Comparison of ENCODE assay signal across 6 cellular contexts in genomic region chr7:12007591-12007990, GRCh38.
"Had no signal": no experiment of that assay in that cellular context is flagged by ENCODE, and none has a peak within 500 bp of the region (broad histone marks: within the 10 kb centered on the region; RNA-seq: fewer than 3 reads in every experiment).

No MANE protein-coding gene starts in this region.

- H3K27ac ChIP-seq: GM23248, HL-60 had no signal

- DNase-seq: GM23248, H9, HCEC 1CT, KBM-7 had no signal

- H3K4me3 ChIP-seq: GM23248 had no signal

- ATAC-seq: HepG2 had no signal
